In the genomic region with DNA sequence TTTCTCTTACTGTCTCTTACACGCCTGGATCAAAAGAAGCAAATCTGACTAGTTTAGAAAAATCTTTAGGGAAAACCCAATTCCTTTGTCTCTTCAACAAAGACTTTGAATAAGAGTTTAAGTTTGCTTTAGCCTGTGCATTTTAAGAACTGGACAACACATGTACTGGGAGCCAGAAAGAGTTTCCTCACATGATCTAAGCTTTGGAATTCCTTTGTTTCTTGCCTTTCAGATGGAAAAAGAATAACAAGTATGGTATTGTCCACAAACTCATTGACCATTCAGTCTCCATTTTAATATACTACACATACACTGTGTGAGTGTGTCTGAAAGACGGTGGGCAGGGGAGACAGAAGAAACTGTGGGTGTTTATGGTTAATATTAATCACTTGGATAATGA, we compare ENCODE assay signal across 15 cellular contexts.
DNase-seq lines count a peak whose midpoint lies in the region; ATAC-seq and TF ChIP-seq lines count a peak whose summit lies in the region.
"Had no signal": no experiment of that assay in that cellular context is flagged by ENCODE, and none has a peak within 500 bp of the region (broad histone marks: within the 10 kb centered on the region; RNA-seq: fewer than 3 reads in every experiment).

No MANE protein-coding gene starts in this region.

- no peaks in the 10 kb centered on the region for H3K27me3 ChIP-seq in testis

- no peaks in the 10 kb centered on the region for H3K9me3 ChIP-seq in testis
- H3K9me3 ChIP-seq: prostate gland had no signal

- H3K36me3 ChIP-seq in testis (ENCODE audit: low read depth, missing control alignments) = no peaks in the 10 kb centered on the region
- H3K36me3 ChIP-seq: prostate gland had no signal

- TF ChIP-seq CTCF in chondrocyte (IDR thresholded peaks at IDR 0.05) (no peak), testis (IDR thresholded peaks at IDR 0.05) (no peak), lower leg skin (IDR thresholded peaks at IDR 0.05) (no peak)

- peak overlapping the region; percentile 72 for H3K4me3 Mint-ChIP-seq in stimulated activated naive CD8-positive, alpha-beta T cell treated with anti-CD3 and anti-CD28 coated beads, Interleukin-15, Interleukin-2, amounts not matched to agents 100 ng/mL and 50 ng/mL, for 24 hours
- H3K4me3 Mint-ChIP-seq in chondrocyte (ENCODE audit: unreplicated experiment) = no peak overlapping the region
- peak overlapping the region in 8 of 10 donors; percentile 26 to 78 (median 62) for H3K4me3 Mint-ChIP-seq in naive thymus-derived CD8-positive, alpha-beta T cell

- POLR2A ChIA-PET in naive thymus-derived CD8-positive, alpha-beta T cell (lab: Charles Lee) = interaction anchor here (0.7 to 1.1 kb wide), 2 partner anchors 11 to 84 kb away, joined by 3 to 4 read pairs; no protein-coding TSS in a partner anchor

- no peak for DNase-seq in stimulated activated naive CD8-positive, alpha-beta T cell treated with anti-CD3 and anti-CD28 coated beads, Interleukin-15, Interleukin-2, amounts not matched to agents 100 U/mL and 50 U/mL, for 24 hours
- DNase-seq in chondrocyte (ENCODE audit: low spot score) (no peak), testis (no peak), lower leg skin (ENCODE audit: low spot score in 2 of 2) (no peak), HCEC 1CT (no peak), NCI-H2171 treated with DMSO at 0.1 percent for 48 hours (lab: John Stamatoyannopoulos, UW) (no peak)
- no peak for DNase-seq in naive thymus-derived CD8-positive, alpha-beta T cell
- DNase-seq: activated CD8-positive, alpha-beta memory T cell treated with anti-CD3 and anti-CD28 coated beads, Interleukin-2, amount 50 U/mL, for 4 hours; DMS79 treated with DMSO at 0.1 percent for 48 hours; NCI-H2029; SHP77; stimulated activated CD4-positive, alpha-beta T cell treated with anti-CD3 and anti-CD28 coated beads, Interleukin-1b, Interleukin-23, amount 100 ng/mL, for 48 hours had no signal

- no peaks in the 10 kb centered on the region for H3K27me3 Mint-ChIP-seq in stimulated activated naive CD8-positive, alpha-beta T cell treated with anti-CD3 and anti-CD28 coated beads, Interleukin-15, Interleukin-2, amounts not matched to agents 100 ng/mL and 50 ng/mL, for 24 hours
- H3K27me3 Mint-ChIP-seq in chondrocyte (ENCODE audit: low read depth) = no peaks in the 10 kb centered on the region
- H3K27me3 Mint-ChIP-seq in naive thymus-derived CD8-positive, alpha-beta T cell = no peaks in the 10 kb centered on the region

- H3K27ac Mint-ChIP-seq in stimulated activated naive CD8-positive, alpha-beta T cell treated with anti-CD3 and anti-CD28 coated beads, Interleukin-15, Interleukin-2, amounts not matched to agents 100 ng/mL and 50 ng/mL, for 24 hours = peak overlapping the region; percentile 96
- H3K27ac Mint-ChIP-seq in chondrocyte (ENCODE audit: unreplicated experiment) = peak overlapping the region; percentile 69
- H3K27ac Mint-ChIP-seq in naive thymus-derived CD8-positive, alpha-beta T cell = peak overlapping the region; percentile 29 to 90 (median 82)

- H3K9me3 Mint-ChIP-seq in stimulated activated naive CD8-positive, alpha-beta T cell treated with anti-CD3 and anti-CD28 coated beads, Interleukin-15, Interleukin-2, amounts not matched to agents 100 ng/mL and 50 ng/mL, for 24 hours = no peaks in the 10 kb centered on the region
- H3K9me3 Mint-ChIP-seq in chondrocyte (ENCODE audit: low read depth) = no peaks in the 10 kb centered on the region
- peaks cover 0 to 4% (median 0%) of the 10 kb centered on the region in 9 donors for H3K9me3 Mint-ChIP-seq in naive thymus-derived CD8-positive, alpha-beta T cell

- no peak for TF ChIP-seq POLR2A in testis (IDR thresholded peaks at IDR 0.05)
- TF ChIP-seq POLR2A in lower leg skin (IDR thresholded peaks at IDR 0.05) = no peak

- no peak overlapping the region for H3K27ac ChIP-seq in testis
- H3K27ac ChIP-seq: prostate gland had no signal

- peaks cover 89% of the 10 kb centered on the region for H3K4me1 Mint-ChIP-seq in stimulated activated naive CD8-positive, alpha-beta T cell treated with anti-CD3 and anti-CD28 coated beads, Interleukin-15, Interleukin-2, amounts not matched to agents 100 ng/mL and 50 ng/mL, for 24 hours (ENCODE audit: low read depth)
- H3K4me1 Mint-ChIP-seq in chondrocyte (ENCODE audit: low read depth) = peaks cover 34% of the 10 kb centered on the region
- H3K4me1 Mint-ChIP-seq in naive thymus-derived CD8-positive, alpha-beta T cell = peaks cover 39 to 77% (median 73%) of the 10 kb centered on the region in 4 donors

- H3K4me3 ChIP-seq in testis (no peak overlapping the region), lower leg skin (ENCODE audit: low read depth, poor library complexity, severe bottlenecking) (no peak overlapping the region)
- H3K4me3 ChIP-seq: prostate gland had no signal

- WGBS in testis, 2 donors = 77 to 85% methylated on average over 2 of the region's 2 CpGs
- WGBS in lower leg skin, 2 donors = 73 to 77% methylated on average over 2 of the region's 2 CpGs

- ATAC-seq in stimulated activated naive CD8-positive, alpha-beta T cell treated with anti-CD3 and anti-CD28 coated beads, Interleukin-15, Interleukin-2, amounts not matched to agents 100 U/mL and 50 U/mL, for 24 hours = no peak
- ATAC-seq in naive thymus-derived CD8-positive, alpha-beta T cell = no peak
- ATAC-seq: left lobe of liver had no signal

- no peaks in the 10 kb centered on the region for H3K4me1 ChIP-seq in testis
- H3K4me1 ChIP-seq: prostate gland had no signal

- intact Hi-C loops in testis (cut with DNase I; ENCODE audit: low total_unique reads) (no loop called here), lower leg skin (cut with DNase I; ENCODE audit: low total_unique reads) (no loop called here)

- H3K36me3 Mint-ChIP-seq in stimulated activated naive CD8-positive, alpha-beta T cell treated with anti-CD3 and anti-CD28 coated beads, Interleukin-15, Interleukin-2, amounts not matched to agents 100 ng/mL and 50 ng/mL, for 24 hours (ENCODE audit: low read depth) = peaks cover 32% of the 10 kb centered on the region
- H3K36me3 Mint-ChIP-seq in chondrocyte (ENCODE audit: low read depth) = no peaks in the 10 kb centered on the region
- peaks cover 0 to 25% (median 10%) of the 10 kb centered on the region in 3 donors for H3K36me3 Mint-ChIP-seq in naive thymus-derived CD8-positive, alpha-beta T cell
